21 cellular contexts compared by ENCODE assay signal in the genomic region with DNA sequence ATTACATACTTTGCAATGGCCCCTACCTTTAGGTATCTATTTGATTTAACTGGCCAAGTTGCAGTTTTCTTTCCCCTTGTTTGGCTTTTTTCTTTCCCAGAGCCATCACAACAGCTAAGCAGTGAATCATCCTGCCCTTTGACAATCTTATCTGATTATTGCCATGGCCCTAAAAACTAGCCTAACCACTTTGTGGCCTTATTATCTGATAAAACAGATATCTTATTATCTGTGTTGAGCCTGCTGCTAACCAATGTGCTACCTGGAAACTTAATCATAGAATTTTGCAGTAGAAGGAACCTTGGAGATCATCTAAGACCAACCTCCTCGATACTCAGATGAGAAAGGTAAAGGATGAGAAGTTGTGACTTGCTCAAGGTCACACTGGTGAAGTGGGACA. TPM values are rescaled to one million over a fixed set of nuclear protein-coding genes. Genes with fewer than 3 reads are reported as not detected.
A peak's percentile ranks its signal among the peaks of the same experiment; 100 is the strongest.
DNase-seq lines count a peak whose midpoint lies in the region; ATAC-seq and TF ChIP-seq lines count a peak whose summit lies in the region.
"Had no signal": no experiment of that assay in that cellular context is flagged by ENCODE, and none has a peak within 500 bp of the region (broad histone marks: within the 10 kb centered on the region; RNA-seq: fewer than 3 reads in every experiment).

No MANE protein-coding gene starts in this region.

- ATAC-seq in PC-3: peak; percentile 36
- ATAC-seq in naive thymus-derived CD4-positive, alpha-beta T cell: peak; percentile 22
- ATAC-seq in HG03039 (IDR thresholded peaks at IDR 0.05; ENCODE audit: unreplicated experiment): no peak
- ATAC-seq in natural killer cell treated with Interleukin-12 subunit alpha and Interleukin-12 subunit beta and Interleukin-15 and Interleukin-18, amount 100 ng/mL, for 72 hours: no peak
- ATAC-seq: activated naive CD4-positive, alpha-beta T cell treated with anti-CD3 and anti-CD28 coated beads, Interleukin-2, amount 50 U/mL, for 72 hours; body of pancreas; gastrocnemius medialis; left lobe of liver; T-cell had no signal

- H3K79me2 ChIP-seq in GM23248 (ENCODE audit: insufficient read depth): no peaks in the 10 kb centered on the region
- no peaks in the 10 kb centered on the region for H3K79me2 ChIP-seq in PC-3 (ENCODE audit: low read length)

- H2AFZ ChIP-seq in GM23248: no peak overlapping the region
- no peak overlapping the region for H2AFZ ChIP-seq in PC-3 (ENCODE audit: low read length)

- H4K20me1 ChIP-seq in GM23248 (ENCODE audit: insufficient read depth): no peaks in the 10 kb centered on the region
- H4K20me1 ChIP-seq in PC-3 (ENCODE audit: low read length): no peaks in the 10 kb centered on the region

- H3K27ac ChIP-seq in GM23248 (no peak overlapping the region), PC-3 (ENCODE audit: low read length) (no peak overlapping the region)
- no peak overlapping the region for H3K27ac ChIP-seq in naive thymus-derived CD4-positive, alpha-beta T cell (ENCODE audit: low read depth, low read length)
- H3K27ac ChIP-seq: body of pancreas, gastrocnemius medialis, KMS-11, testis had no signal

- H3K9ac ChIP-seq in GM23248: no peak overlapping the region
- H3K9ac ChIP-seq in PC-3 (ENCODE audit: low read length): no peak overlapping the region
- H3K9ac ChIP-seq: KMS-11 had no signal

- H3K4me3 Mint-ChIP-seq in naive thymus-derived CD4-positive, alpha-beta T cell: no peak overlapping the region
- no peak overlapping the region for H3K4me3 Mint-ChIP-seq in natural killer cell treated with Interleukin-12 subunit alpha and Interleukin-12 subunit beta and Interleukin-15 and Interleukin-18, amount 100 ng/mL, for 72 hours
- H3K4me3 Mint-ChIP-seq: T-cell had no signal

- peaks cover 24% of the 10 kb centered on the region for H3F3A ChIP-seq in GM23248 (ENCODE audit: insufficient read depth)
- no peaks in the 10 kb centered on the region for H3F3A ChIP-seq in PC-3 (ENCODE audit: low read length, unreplicated experiment)

- CTCF ChIA-PET in PC-3 (lab: Charles Lee): no interaction called here
- CTCF ChIA-PET in naive thymus-derived CD4-positive, alpha-beta T cell (lab: Charles Lee): no interaction called here

- H3K9me2 ChIP-seq in GM23248 (ENCODE audit: insufficient read depth) (no peaks in the 10 kb centered on the region), PC-3 (replicated peaks; ENCODE audit: low read length) (no peaks in the 10 kb centered on the region)

- H3K4me1 ChIP-seq in GM23248 (ENCODE audit: insufficient read depth): peaks cover 57% of the 10 kb centered on the region
- peaks cover 24% of the 10 kb centered on the region for H3K4me1 ChIP-seq in PC-3 (ENCODE audit: insufficient read depth, low read length)
- no peaks in the 10 kb centered on the region for H3K4me1 ChIP-seq in naive thymus-derived CD4-positive, alpha-beta T cell (ENCODE audit: control insufficient read depth in 2 of 2, insufficient read depth in 2 of 2, low read length in 2 of 2)

- TF ChIP-seq CTCF in PC-3 (conservative IDR thresholded peaks at IDR 0.05; ENCODE audit: low read depth, low read length): no peak
- TF ChIP-seq CTCF in choroid plexus epithelial cell (conservative IDR thresholded peaks at IDR 0.05; ENCODE audit: low read depth, low read length): no peak

- H3K36me3 ChIP-seq in GM23248 (ENCODE audit: low read depth): no peaks in the 10 kb centered on the region
- no peaks in the 10 kb centered on the region for H3K36me3 ChIP-seq in PC-3 (ENCODE audit: low read depth, low read length)
- H3K36me3 ChIP-seq in naive thymus-derived CD4-positive, alpha-beta T cell (ENCODE audit: control insufficient read depth in 2 of 3, insufficient read depth in 3 of 3, low read length in 3 of 3): peaks cover 6 to 38% (median 19%) of the 10 kb centered on the region in 3 experiments

- H3K9me3 ChIP-seq in GM23248 (ENCODE audit: low read depth): no peaks in the 10 kb centered on the region
- H3K9me3 ChIP-seq in PC-3 (ENCODE audit: low read length): no peaks in the 10 kb centered on the region
- no peaks in the 10 kb centered on the region for H3K9me3 ChIP-seq in naive thymus-derived CD4-positive, alpha-beta T cell (ENCODE audit: control insufficient read depth in 2 of 3, low read length in 3 of 3)
- H3K9me3 ChIP-seq: body of pancreas, gastrocnemius medialis, testis had no signal

- no TSS peak for BruUV-seq in PC-3 (replicated peaks; lab: Mats Ljungman, UMichigan)

- H3K27me3 Mint-ChIP-seq in naive thymus-derived CD4-positive, alpha-beta T cell: no peaks in the 10 kb centered on the region
- H3K27me3 Mint-ChIP-seq in natural killer cell treated with Interleukin-12 subunit alpha and Interleukin-12 subunit beta and Interleukin-15 and Interleukin-18, amount 100 ng/mL, for 72 hours: no peaks in the 10 kb centered on the region
- H3K27me3 Mint-ChIP-seq: T-cell had no signal

- H3K4me3 ChIP-seq in GM23248: no peak overlapping the region
- no peak overlapping the region for H3K4me3 ChIP-seq in PC-3 (ENCODE audit: low read length)
- H3K4me3 ChIP-seq in choroid plexus epithelial cell (ENCODE audit: low read depth, low read length): no peak overlapping the region
- no peak overlapping the region for H3K4me3 ChIP-seq in naive thymus-derived CD4-positive, alpha-beta T cell (ENCODE audit: low read length)
- H3K4me3 ChIP-seq: body of pancreas, gastrocnemius medialis, testis had no signal

- H3K4me2 ChIP-seq in GM23248 (ENCODE audit: unreplicated experiment) (no peak overlapping the region), PC-3 (ENCODE audit: low read length) (peak overlapping the region; percentile 37)
- H3K4me2 ChIP-seq: KMS-11 had no signal

- POLR2A ChIA-PET in PC-3 (lab: Charles Lee; ENCODE audit: unreplicated experiment): no interaction called here
- POLR2A ChIA-PET in naive thymus-derived CD4-positive, alpha-beta T cell (lab: Charles Lee): no interaction called here

- H3K27me3 ChIP-seq in GM23248 (replicated peaks; ENCODE audit: insufficient read depth): no peaks in the 10 kb centered on the region
- no peaks in the 10 kb centered on the region for H3K27me3 ChIP-seq in PC-3 (ENCODE audit: low read length)
- H3K27me3 ChIP-seq in naive thymus-derived CD4-positive, alpha-beta T cell (ENCODE audit: control insufficient read depth in 2 of 2, insufficient read depth in 2 of 2, low read length in 2 of 2): no peaks in the 10 kb centered on the region
- H3K27me3 ChIP-seq: body of pancreas, gastrocnemius medialis, testis had no signal

- H3K36me3 Mint-ChIP-seq in naive thymus-derived CD4-positive, alpha-beta T cell: peaks cover 16 to 65% (median 37%) of the 10 kb centered on the region in 5 donors
- peaks cover 14% of the 10 kb centered on the region for H3K36me3 Mint-ChIP-seq in natural killer cell treated with Interleukin-12 subunit alpha and Interleukin-12 subunit beta and Interleukin-15 and Interleukin-18, amount 100 ng/mL, for 72 hours

- DNase-seq in GM23248 (peak; percentile 28), PC-3 (peak; percentile 63), choroid plexus epithelial cell (ENCODE audit: low read depth) (peak; percentile 33), cerebellar nuclear complex (lab: John Stamatoyannopoulos, UW) (no peak)
- DNase-seq in naive thymus-derived CD4-positive, alpha-beta T cell: no peak
- DNase-seq in natural killer cell treated with Interleukin-12 subunit alpha and Interleukin-12 subunit beta and Interleukin-15 and Interleukin-18, amount 100 ng/mL, for 72 hours (ENCODE audit: low spot score): no peak
- DNase-seq: body of pancreas, dermis blood vessel endothelial cell, DMS79, gastrocnemius medialis, NCI-H1105 treated with DMSO at 0.1 percent for 48 hours, NCI-H2081 treated with DMSO at 0.1 percent for 48 hours, NCI-H510A treated with DMSO at 0.1 percent for 48 hours, retina, Right ventricle myocardium superior, T-cell, testis had no signal

- peak overlapping the region in 1 of 9 donors; percentile 54 for H3K27ac Mint-ChIP-seq in naive thymus-derived CD4-positive, alpha-beta T cell
- no peak overlapping the region for H3K27ac Mint-ChIP-seq in natural killer cell treated with Interleukin-12 subunit alpha and Interleukin-12 subunit beta and Interleukin-15 and Interleukin-18, amount 100 ng/mL, for 72 hours
- H3K27ac Mint-ChIP-seq: activated naive CD4-positive, alpha-beta T cell treated with anti-CD3 and anti-CD28 coated beads, Interleukin-2, amount 50 U/mL, for 72 hours had no signal

- intact Hi-C loops in PC-3 (cut with micrococcal nuclease): loop anchor here (10.0 kb wide), 1 partner anchor 223 kb away; no protein-coding TSS in a partner anchor
- intact Hi-C loops in naive thymus-derived CD4-positive, alpha-beta T cell (cut with micrococcal nuclease): no loop called here

- WGBS in GM23248 (ENCODE audit: low coverage in 1 of 2, low lambda C conversion rate in 2 of 2, missing lambda C conversion rate in 2 of 2), 2 experiments: 100% methylated on average over 1 of the region's 1 CpG

- no peaks in the 10 kb centered on the region for H3K9me3 Mint-ChIP-seq in naive thymus-derived CD4-positive, alpha-beta T cell
- H3K9me3 Mint-ChIP-seq in natural killer cell treated with Interleukin-12 subunit alpha and Interleukin-12 subunit beta and Interleukin-15 and Interleukin-18, amount 100 ng/mL, for 72 hours: no peaks in the 10 kb centered on the region
- H3K9me3 Mint-ChIP-seq: activated naive CD4-positive, alpha-beta T cell treated with anti-CD3 and anti-CD28 coated beads, Interleukin-2, amount 50 U/mL, for 72 hours; T-cell had no signal

- in situ Hi-C loops in GM23248 (cut with MboI): no loop called here

- peaks cover 0 to 16% (median 4%) of the 10 kb centered on the region in 7 donors for H3K4me1 Mint-ChIP-seq in naive thymus-derived CD4-positive, alpha-beta T cell
- H3K4me1 Mint-ChIP-seq in natural killer cell treated with Interleukin-12 subunit alpha and Interleukin-12 subunit beta and Interleukin-15 and Interleukin-18, amount 100 ng/mL, for 72 hours (ENCODE audit: low read depth in 2 of 2): peaks cover 3 to 18% of the 10 kb centered on the region in 2 donors

RNA-seq across cellular contexts. Expression of gene EIF4E3, which starts 37.1 kb away (rescaled TPM):
- total RNA-seq in GM23248 (2014; rRNA removed; shearing (Covaris generic)): 1.1 TPM in 2 replicates
- 0.79 and 1.1 TPM in 2 replicates for polyA plus RNA-seq in GM23248 (2016; fragmentation: Nextera tagmentation; extraction: Ambion mirVana)
- 2.2 and 2.5 TPM in 2 replicates for total RNA-seq in PC-3 (2014; rRNA removed)
- 10 to 100 TPM; 28.5 to 72.8 (median 39.2) TPM for total RNA-seq in naive thymus-derived CD4-positive, alpha-beta T cell
- 10 to 100 TPM; 17.7 to 26.1 TPM for polyA plus RNA-seq in naive thymus-derived CD4-positive, alpha-beta T cell
- 10 to 100 TPM; 20.4 to 24.0 TPM for total RNA-seq in natural killer cell treated with Interleukin-12 subunit alpha and Interleukin-12 subunit beta and Interleukin-15 and Interleukin-18, amount 100 ng/mL, for 72 hours

Comparison
In these comparisons a context has a peak if more than half of its experiments do, and no peak if none do; other contexts are left out.
1. DNase-seq: peak in GM23248 (single experiment), PC-3 (single experiment) and choroid plexus epithelial cell (single experiment); none in naive thymus-derived CD4-positive, alpha-beta T cell (0 of 9), cerebellar nuclear complex (0 of 2) and natural killer cell treated with Interleukin-12 subunit alpha and Interleukin-12 subunit beta and Interleukin-15 and Interleukin-18, amount 100 ng/mL, for 72 hours (single experiment).
2. ATAC-seq: peak in PC-3 (single experiment) and naive thymus-derived CD4-positive, alpha-beta T cell (single experiment); none in HG03039 (single experiment) and natural killer cell treated with Interleukin-12 subunit alpha and Interleukin-12 subunit beta and Interleukin-15 and Interleukin-18, amount 100 ng/mL, for 72 hours (0 of 2).